18 cellular contexts compared by ENCODE assay signal in genomic region chr9:8036914-8037524, GRCh38.
A peak's percentile ranks its signal among the peaks of the same experiment; 100 is the strongest.
DNase-seq lines count a peak whose midpoint lies in the region; ATAC-seq, FAIRE-seq and TF ChIP-seq lines count a peak whose summit lies in the region.
"Had no signal": no experiment of that assay in that cellular context is flagged by ENCODE, and none has a peak within 500 bp of the region (broad histone marks: within the 10 kb centered on the region; RNA-seq: fewer than 3 reads in every experiment).

No MANE protein-coding gene starts in this region.

- H3K9me3 ChIP-seq in HEK293 (ENCODE audit: control insufficient read depth, insufficient read depth, low read depth, low read length), result no peaks in the 10 kb centered on the region
- H3K9me3 ChIP-seq: Caco-2 had no signal

- ATAC-seq in stimulated activated naive B cell treated with anti-CD40 and anti-IgM and Interleukin-4, amounts not matched to agents 10 μg/mL and 1 μg/mL and 100 μg/mL, for 72 hours (replicated peaks), result peak; percentile 71 to 80

- CTCF ChIA-PET in HEK293 (lab: Yijun Ruan, JAX), result no interaction called here

- H3K4me1 ChIP-seq in HEK293 (ENCODE audit: control insufficient read depth, insufficient read depth, low read length), result no peaks in the 10 kb centered on the region
- H3K4me1 ChIP-seq: Caco-2 had no signal

- H3K27ac Mint-ChIP-seq in activated naive CD4-positive, alpha-beta T cell treated with anti-CD3 and anti-CD28 coated beads, Interleukin-2, amount 50 U/mL, for 24 hours, result peak overlapping the region; percentile 46
- peak overlapping the region; percentile 84 for H3K27ac Mint-ChIP-seq in stimulated activated naive B cell treated with anti-CD40 and anti-IgM and Interleukin-4, amounts not matched to agents 10 μg/mL and 1 μg/mL and 100 μg/mL, for 72 hours
- H3K27ac Mint-ChIP-seq: CD4-positive, alpha-beta T cell; H9 had no signal

- peaks cover 14% of the 10 kb centered on the region for H3K9me3 Mint-ChIP-seq in activated naive CD4-positive, alpha-beta T cell treated with anti-CD3 and anti-CD28 coated beads, Interleukin-2, amount 50 U/mL, for 24 hours
- peaks cover 18 to 31% of the 10 kb centered on the region in 2 donors for H3K9me3 Mint-ChIP-seq in stimulated activated naive B cell treated with anti-CD40 and anti-IgM and Interleukin-4, amounts not matched to agents 10 μg/mL and 1 μg/mL and 100 μg/mL, for 72 hours

- H3K36me3 ChIP-seq in HEK293 (ENCODE audit: control insufficient read depth in 2 of 2, insufficient read depth in 1 of 2, low read length in 2 of 2) (no peaks in the 10 kb centered on the region), bronchial epithelial cell (ENCODE audit: control insufficient read depth, insufficient read depth, low read length) (no peaks in the 10 kb centered on the region)

- FAIRE-seq in bronchial epithelial cell (lab: Jason Lieb, UNC), result peak; percentile 68
- FAIRE-seq: D721Med, GM12892, GM18507 had no signal

- DNase-seq in activated naive CD4-positive, alpha-beta T cell treated with Interleukin-2 at 50 U/mL for 16 hours, result no peak
- DNase-seq in bronchial epithelial cell (ENCODE audit: low read depth) (no peak), NCI-H774 (lab: John Stamatoyannopoulos, UW) (no peak), DMS53 (lab: John Stamatoyannopoulos, UW) (no peak)
- DNase-seq in stimulated activated naive B cell treated with anti-CD40 and anti-IgM and Interleukin-4, amounts not matched to agents 10 μg/mL and 1 μg/mL and 100 μg/mL, for 72 hours, result peak; percentile 34
- DNase-seq: ACHN; CD4-positive, alpha-beta T cell; DMS79; GDM1; GOT3; H9 had no signal

- no peaks in the 10 kb centered on the region for H3K27me3 ChIP-seq in bronchial epithelial cell (ENCODE audit: control insufficient read depth, insufficient read depth, low read length)

- no peak for TF ChIP-seq CTCF in HEK293 (tag by site-specific recombination; IDR thresholded peaks at IDR 0.05)
- no peak for TF ChIP-seq CTCF in bronchial epithelial cell (IDR thresholded peaks at IDR 0.05; ENCODE audit: insufficient read depth, low read length, severe bottlenecking)

- no peaks in the 10 kb centered on the region for H3K27me3 Mint-ChIP-seq in activated naive CD4-positive, alpha-beta T cell treated with anti-CD3 and anti-CD28 coated beads, Interleukin-2, amount 50 U/mL, for 24 hours
- no peaks in the 10 kb centered on the region for H3K27me3 Mint-ChIP-seq in stimulated activated naive B cell treated with anti-CD40 and anti-IgM and Interleukin-4, amounts not matched to agents 10 μg/mL and 1 μg/mL and 100 μg/mL, for 72 hours
- H3K27me3 Mint-ChIP-seq: CD4-positive, alpha-beta T cell had no signal

- H3K4me1 Mint-ChIP-seq in activated naive CD4-positive, alpha-beta T cell treated with anti-CD3 and anti-CD28 coated beads, Interleukin-2, amount 50 U/mL, for 24 hours, result no peaks in the 10 kb centered on the region
- H3K4me1 Mint-ChIP-seq in stimulated activated naive B cell treated with anti-CD40 and anti-IgM and Interleukin-4, amounts not matched to agents 10 μg/mL and 1 μg/mL and 100 μg/mL, for 72 hours, result peaks cover 10 to 14% of the 10 kb centered on the region in 2 donors
- H3K4me1 Mint-ChIP-seq: H9 had no signal

- H3K36me3 Mint-ChIP-seq in activated naive CD4-positive, alpha-beta T cell treated with anti-CD3 and anti-CD28 coated beads, Interleukin-2, amount 50 U/mL, for 24 hours, result peaks cover 4% of the 10 kb centered on the region
- H3K36me3 Mint-ChIP-seq in stimulated activated naive B cell treated with anti-CD40 and anti-IgM and Interleukin-4, amounts not matched to agents 10 μg/mL and 1 μg/mL and 100 μg/mL, for 72 hours, result peaks cover 8 to 36% of the 10 kb centered on the region in 2 donors

- H3K4me3 Mint-ChIP-seq in activated naive CD4-positive, alpha-beta T cell treated with anti-CD3 and anti-CD28 coated beads, Interleukin-2, amount 50 U/mL, for 24 hours, result no peak overlapping the region
- peak overlapping the region in 1 of 2 donors; percentile 32 for H3K4me3 Mint-ChIP-seq in stimulated activated naive B cell treated with anti-CD40 and anti-IgM and Interleukin-4, amounts not matched to agents 10 μg/mL and 1 μg/mL and 100 μg/mL, for 72 hours
- H3K4me3 Mint-ChIP-seq: CD4-positive, alpha-beta T cell; H9 had no signal

- H3K27ac ChIP-seq in HEK293 (ENCODE audit: extremely low read depth, low read depth, low read length), result no peak overlapping the region
- H3K27ac ChIP-seq: C4-2B had no signal

- H3K4me3 ChIP-seq in HEK293 (ENCODE audit: low read depth, low read length) (no peak overlapping the region), bronchial epithelial cell (ENCODE audit: low read depth, low read length) (no peak overlapping the region)

- POLR2A ChIA-PET in HEK293 (lab: Yijun Ruan, JAX), result no interaction called here

TF ChIP-seq in HEK293, 187 proteins besides CTCF, POLR2A, EP300 and RAD21:
- TF ChIP-seq ZNF585B (tag by site-specific recombination; IDR thresholded peaks at IDR 0.05) (peak; percentile 76), ZNF221 (tag by site-specific recombination; IDR thresholded peaks at IDR 0.05; ENCODE audit: borderline replicate concordance) (no peak), ZNF292 (tag by site-specific recombination; IDR thresholded peaks at IDR 0.05; ENCODE audit: borderline replicate concordance, low read depth) (no peak)
TF ChIP-seq in HEK293: peak in this region for 1.
